ENCODE assay signal across 20 cellular contexts in genomic region chr18:58895385-58895784, GRCh38. TPM values are rescaled to one million over a fixed set of nuclear protein-coding genes. Genes with fewer than 3 reads are reported as not detected.
DNase-seq lines count a peak whose midpoint lies in the region; ATAC-seq, FAIRE-seq and TF ChIP-seq lines count a peak whose summit lies in the region.
"Had no signal": no experiment of that assay in that cellular context is flagged by ENCODE, and none has a peak within 500 bp of the region (broad histone marks: within the 10 kb centered on the region; RNA-seq: fewer than 3 reads in every experiment).

No MANE protein-coding gene starts in this region.

- H3K9me3 ChIP-seq in right lobe of liver (no peaks in the 10 kb centered on the region), HepG2 (ENCODE audit: low read length) (no peaks in the 10 kb centered on the region), upper lobe of left lung (no peaks in the 10 kb centered on the region)
- H3K9me3 ChIP-seq: breast epithelium, lower lobe of right lung had no signal

- peaks cover 26% of the 10 kb centered on the region for H3K36me3 Mint-ChIP-seq in neural crest cell (ENCODE audit: low read depth)
- H3K36me3 Mint-ChIP-seq: activated CD8-positive, alpha-beta memory T cell treated with anti-CD3 and anti-CD28 coated beads, Interleukin-2, amount 10 ng/mL, durations not matched to agents 7 days and 5 days had no signal

- no peaks in the 10 kb centered on the region for H4K20me1 ChIP-seq in HepG2 (ENCODE audit: insufficient read depth, low read length)

- no TSS peak for BruUV-seq in HepG2 (replicated peaks; lab: Mats Ljungman, UMichigan)

- H3K4me3 Mint-ChIP-seq in neural crest cell: peak overlapping the region; percentile 33
- H3K4me3 Mint-ChIP-seq: activated CD8-positive, alpha-beta memory T cell treated with anti-CD3 and anti-CD28 coated beads, Interleukin-2, amount 10 ng/mL, durations not matched to agents 7 days and 5 days; activated naive CD8-positive, alpha-beta T cell treated with anti-CD3 and anti-CD28 coated beads, Interleukin-2, amount 10 ng/mL, durations not matched to agents 7 days and 5 days; activated T-helper 17 cell treated with anti-CD3 and anti-CD28 coated beads, Interleukin-2, amount 50 U/mL, for 72 hours; CD14-positive monocyte had no signal

- no peak for TF ChIP-seq POLR2A in right lobe of liver (IDR thresholded peaks at IDR 0.05)
- no peak for TF ChIP-seq POLR2A in HepG2 (IDR thresholded peaks at IDR 0.05; ENCODE audit: insufficient read depth in 1 of 2, low read depth in 2 of 2, low read length in 2 of 2)
- TF ChIP-seq POLR2A in upper lobe of left lung (IDR thresholded peaks at IDR 0.05): no peak

- no peak for TF ChIP-seq RAD21 in HepG2 (CRISPR knock-in tag; IDR thresholded peaks at IDR 0.05)

- 52% methylated on average over 6 of the region's 6 CpGs for WGBS in right lobe of liver (ENCODE audit: insufficient coverage, low coverage, low lambda C conversion rate, missing lambda C conversion rate)
- 16% methylated on average over 6 of the region's 6 CpGs for WGBS in HepG2 (ENCODE audit: low lambda C conversion rate)
- WGBS in upper lobe of left lung, 2 donors: 66 to 80% methylated on average over 6 of the region's 6 CpGs

- no peak overlapping the region for H3K27ac ChIP-seq in right lobe of liver
- H3K27ac ChIP-seq in HepG2 (ENCODE audit: extremely low read length, insufficient read depth, low read length): no peak overlapping the region
- H3K27ac ChIP-seq in dorsolateral prefrontal cortex: peak overlapping the region in 55 of 59 donors; percentile 2 to 82 (median 62)
- H3K27ac ChIP-seq in upper lobe of left lung: peak overlapping the region in 3 of 4 donors; percentile 6 to 46 (median 32)
- H3K27ac ChIP-seq: lower lobe of right lung had no signal

- H3K9me3 Mint-ChIP-seq in neural crest cell: no peaks in the 10 kb centered on the region
- H3K9me3 Mint-ChIP-seq: activated T-helper 17 cell treated with anti-CD3 and anti-CD28 coated beads, Interleukin-2, amount 50 U/mL, for 72 hours had no signal

- in situ Hi-C loops in HepG2 (cut with HindIII; ENCODE audit: extremely low pct_ligation_motif_present, low pct_unique_long_range_greater_than_20kb): no loop called here

- CTCF ChIA-PET in HepG2 (lab: Yijun Ruan, JAX; ENCODE audit: low intra/inter-chr PET ratio, low total read pairs): no interaction called here

- H3K27me3 Mint-ChIP-seq in neural crest cell (ENCODE audit: low read depth): no peaks in the 10 kb centered on the region

- POLR2A ChIA-PET in HepG2 (lab: Yijun Ruan, JAX): no interaction called here

- no peaks in the 10 kb centered on the region for H3K79me2 ChIP-seq in HepG2 (ENCODE audit: insufficient read depth, low read length)

- no peak overlapping the region for H2AFZ ChIP-seq in HepG2 (ENCODE audit: low read length)

- peak in 3 of 4 donors; percentile 43 to 53 (median 48) for ATAC-seq in right lobe of liver
- ATAC-seq in HepG2: no peak
- ATAC-seq in upper lobe of left lung (ENCODE audit: low FRiP score in 2 of 2): no peak
- ATAC-seq in GM21381 (IDR thresholded peaks at IDR 0.05; ENCODE audit: unreplicated experiment): no peak
- no peak for ATAC-seq in HG03457 (IDR thresholded peaks at IDR 0.05; ENCODE audit: unreplicated experiment)
- ATAC-seq: activated CD8-positive, alpha-beta memory T cell treated with anti-CD3 and anti-CD28 coated beads, Interleukin-2, amount 10 ng/mL, durations not matched to agents 7 days and 5 days; activated T-helper 17 cell treated with anti-CD3 and anti-CD28 coated beads, Interleukin-2, amount 50 U/mL, for 72 hours; lower lobe of right lung; naive thymus-derived CD8-positive, alpha-beta T cell had no signal

- H3K4me3 ChIP-seq in right lobe of liver (no peak overlapping the region), HepG2 (replicated peaks in 1 of 3; ENCODE audit: insufficient read depth in 1 of 3, low read depth in 2 of 3, low read length in 3 of 3) (no peak overlapping the region), dorsolateral prefrontal cortex (no peak overlapping the region), upper lobe of left lung (no peak overlapping the region)
- H3K4me3 ChIP-seq: breast epithelium, lower lobe of right lung had no signal

- no peaks in the 10 kb centered on the region for H3K27me3 ChIP-seq in right lobe of liver
- H3K27me3 ChIP-seq in HepG2 (ENCODE audit: control insufficient read depth in 1 of 2, insufficient read depth in 2 of 2, low read length in 2 of 2): peaks cover 0 to 12% of the 10 kb centered on the region in 2 experiments; a peak in 2 of 5 replicates
- no peaks in the 10 kb centered on the region for H3K27me3 ChIP-seq in dorsolateral prefrontal cortex
- H3K27me3 ChIP-seq in upper lobe of left lung: no peaks in the 10 kb centered on the region
- H3K27me3 ChIP-seq: breast epithelium had no signal

- H3K4me1 ChIP-seq in right lobe of liver: peaks cover 0 to 18% (median 0%) of the 10 kb centered on the region in 4 donors
- no peaks in the 10 kb centered on the region for H3K4me1 ChIP-seq in HepG2 (ENCODE audit: insufficient read depth, low read length)
- H3K4me1 ChIP-seq in upper lobe of left lung: peaks cover 0 to 25% (median 16%) of the 10 kb centered on the region in 4 donors
- H3K4me1 ChIP-seq: breast epithelium had no signal

- H3K4me1 Mint-ChIP-seq in neural crest cell: peaks cover 62% of the 10 kb centered on the region

- no peak for TF ChIP-seq EP300 in HepG2 (IDR thresholded peaks at IDR 0.05; ENCODE audit: low read depth in 2 of 2, low read length in 2 of 2)
- TF ChIP-seq EP300 in HepG2 (CRISPR knock-in tag; IDR thresholded peaks at IDR 0.05; ENCODE audit: borderline replicate concordance): no peak
- TF ChIP-seq EP300 in upper lobe of left lung (IDR thresholded peaks at IDR 0.05): no peak

- intact Hi-C loops in right lobe of liver (cut with DNase I): no loop called here
- intact Hi-C loops in HepG2 (cut with micrococcal nuclease; ENCODE audit: unreplicated experiment): no loop called here
- intact Hi-C loops in dorsolateral prefrontal cortex (cut with DNase I): no loop called here

- no peak overlapping the region for H3K4me2 ChIP-seq in HepG2 (ENCODE audit: low read depth, low read length)

- H3K9ac ChIP-seq in HepG2 (ENCODE audit: insufficient read depth, low read depth, low read length): no peak overlapping the region

- TF ChIP-seq CTCF in right lobe of liver (IDR thresholded peaks at IDR 0.05): no peak
- TF ChIP-seq CTCF in HepG2 (CRISPR knock-in tag; IDR thresholded peaks at IDR 0.05): no peak
- no peak for TF ChIP-seq CTCF in dorsolateral prefrontal cortex (IDR thresholded peaks at IDR 0.05 in 54 of 56, conservative IDR thresholded peaks at IDR 0.05 in 2 of 56; ENCODE audit: low read depth in 1 of 56, partially characterized antibody in 56 of 56)
- TF ChIP-seq CTCF in neural crest cell (conservative IDR thresholded peaks at IDR 0.05): no peak
- TF ChIP-seq CTCF in upper lobe of left lung (IDR thresholded peaks at IDR 0.05): no peak

- no peak for FAIRE-seq in HepG2 (lab: Jason Lieb, UNC)
- FAIRE-seq: GM12892 had no signal

- H3K27ac Mint-ChIP-seq in neural crest cell (ENCODE audit: unreplicated experiment): no peak overlapping the region
- H3K27ac Mint-ChIP-seq: activated CD8-positive, alpha-beta memory T cell treated with anti-CD3 and anti-CD28 coated beads, Interleukin-2, amount 10 ng/mL, durations not matched to agents 7 days and 5 days; activated naive CD8-positive, alpha-beta T cell treated with anti-CD3 and anti-CD28 coated beads, Interleukin-2, amount 10 ng/mL, durations not matched to agents 7 days and 5 days; activated T-helper 17 cell treated with anti-CD3 and anti-CD28 coated beads, Interleukin-2, amount 50 U/mL, for 72 hours had no signal

- DNase-seq in right lobe of liver: no peak
- DNase-seq in HepG2 (ENCODE audit: low spot score): no peak
- DNase-seq in dorsolateral prefrontal cortex: no peak
- DNase-seq in neural crest cell (ENCODE audit: low read depth, low spot score): no peak
- DNase-seq in upper lobe of left lung: no peak
- no peak for DNase-seq in midbrain (lab: John Stamatoyannopoulos, UW)
- DNase-seq: activated CD4-positive, CD25-positive, alpha-beta regulatory T cell treated with anti-CD3 and anti-CD28 coated beads, Interleukin-2, amount 50 U/mL, for 72 hours; activated CD8-positive, alpha-beta memory T cell treated with anti-CD3 and anti-CD28 coated beads, Interleukin-2, amount 10 ng/mL, durations not matched to agents 7 days and 5 days; activated naive CD8-positive, alpha-beta T cell treated with anti-CD3 and anti-CD28 coated beads, Interleukin-2, amount 10 ng/mL, durations not matched to agents 7 days and 5 days; DMS 273 treated with DMSO at 0.1 percent for 48 hours; lower lobe of right lung; naive thymus-derived CD8-positive, alpha-beta T cell; NCI-H1694; stimulated activated naive CD4-positive, alpha-beta T cell treated with Interleukin-2 at 50 U/mL for 16 hours had no signal

- no peaks in the 10 kb centered on the region for H3K36me3 ChIP-seq in right lobe of liver
- no peaks in the 10 kb centered on the region for H3K36me3 ChIP-seq in HepG2 (replicated peaks in 1 of 2; ENCODE audit: control insufficient read depth in 1 of 2, insufficient read depth in 2 of 2, low read length in 2 of 2)
- peaks cover 0 to 7% (median 5%) of the 10 kb centered on the region in 4 donors for H3K36me3 ChIP-seq in upper lobe of left lung
- H3K36me3 ChIP-seq: breast epithelium, lower lobe of right lung had no signal

RNA-seq across cellular contexts. Expression of gene ZNF532, which starts 30.7 kb away (rescaled TPM):
- total RNA-seq in right lobe of liver: 1 to 10 TPM; 2.0 to 6.4 (median 3.2) TPM
- total RNA-seq in HepG2 (2016; rRNA removed; fragmentation: Illumina TruSeq; extraction: Trizol): not detected in 2 replicates
- total RNA-seq in HepG2 (2016; cell fraction: cytosol; rRNA removed; fragmentation: Illumina TruSeq; extraction: Trizol; ENCODE audit: low read depth): not detected in 2 replicates
- total RNA-seq in HepG2 (2016; cell fraction: insoluble cytoplasmic fraction; rRNA removed; fragmentation: Illumina TruSeq; extraction: Trizol): not detected in 2 replicates
- total RNA-seq in HepG2 (2016; cell fraction: membrane; rRNA removed; fragmentation: Illumina TruSeq; extraction: Trizol): not detected in 2 replicates
- total RNA-seq in HepG2 (2016; cell fraction: nucleus; rRNA removed; fragmentation: Illumina TruSeq; extraction: Trizol): not detected in 2 replicates
- polyA plus RNA-seq in HepG2 (2011; rRNA removed): not detected in 2 replicates
- 0.04 TPM in 1 of 2 replicates, not detected in the other for polyA plus RNA-seq in HepG2 (2011; cell fraction: cytosol; rRNA removed)
- not detected in 2 replicates for polyA plus RNA-seq in HepG2 (2011; cell fraction: nucleus; rRNA removed)
- polyA plus RNA-seq in HepG2 (2012): not detected in 2 replicates
- polyA plus RNA-seq in HepG2 (2016; cell fraction: cytosol; fragmentation: Illumina TruSeq; extraction: Trizol; ENCODE audit: low read depth): not detected in 2 replicates
- polyA plus RNA-seq in HepG2 (2016; cell fraction: insoluble cytoplasmic fraction; fragmentation: Illumina TruSeq; extraction: Trizol; ENCODE audit: low read depth): not detected in 2 replicates
- polyA plus RNA-seq in HepG2 (2016; cell fraction: membrane; fragmentation: Illumina TruSeq; extraction: Trizol; ENCODE audit: low read depth): not detected in 2 replicates
- not detected in 2 replicates for polyA plus RNA-seq in HepG2 (2016; cell fraction: nucleus; fragmentation: Illumina TruSeq; extraction: Trizol; ENCODE audit: insufficient read depth, low read depth)
- polyA minus RNA-seq in HepG2 (2011; rRNA and poly(A)+ RNA removed; ENCODE audit: low replicate concordance): 62.5 TPM in 1 of 2 replicates, not detected in the other
- 1.1 TPM in 1 of 2 replicates, not detected in the other for polyA minus RNA-seq in HepG2 (2011; cell fraction: cytosol; rRNA and poly(A)+ RNA removed)
- not detected in 2 replicates for polyA minus RNA-seq in HepG2 (2011; cell fraction: nucleus; rRNA and poly(A)+ RNA removed)
- total RNA-seq in dorsolateral prefrontal cortex: 100 to 1,000 TPM; 105 to 233 (median 146) TPM
- total RNA-seq in neural crest cell: 171 and 180 TPM in 2 replicates
- 10 to 100 TPM; 35.6 to 76.5 (median 42.9) TPM for total RNA-seq in upper lobe of left lung

Comparison
In these comparisons a context has a peak if more than half of its experiments do, and no peak if none do; other contexts are left out.
1. ATAC-seq: peak in right lobe of liver (3 of 4); none in HepG2 (single experiment), upper lobe of left lung (0 of 2), GM21381 (single experiment) and HG03457 (single experiment).
2. H3K27ac ChIP-seq: peak in dorsolateral prefrontal cortex (55 of 59) and upper lobe of left lung (3 of 4); none in right lobe of liver (0 of 3) and HepG2 (single experiment).
3. RNA of gene ZNF532, which starts 30.7 kb away (total RNA-seq): 171 to 180 TPM in neural crest cell, 105 to 233 TPM in dorsolateral prefrontal cortex and 35.6 to 76.5 TPM in upper lobe of left lung; 2.0 to 6.4 TPM in right lobe of liver and not detected in HepG2; every median in the first group is over 4 times any median in the second.